22 cellular contexts compared by ENCODE assay signal in the genomic region with DNA sequence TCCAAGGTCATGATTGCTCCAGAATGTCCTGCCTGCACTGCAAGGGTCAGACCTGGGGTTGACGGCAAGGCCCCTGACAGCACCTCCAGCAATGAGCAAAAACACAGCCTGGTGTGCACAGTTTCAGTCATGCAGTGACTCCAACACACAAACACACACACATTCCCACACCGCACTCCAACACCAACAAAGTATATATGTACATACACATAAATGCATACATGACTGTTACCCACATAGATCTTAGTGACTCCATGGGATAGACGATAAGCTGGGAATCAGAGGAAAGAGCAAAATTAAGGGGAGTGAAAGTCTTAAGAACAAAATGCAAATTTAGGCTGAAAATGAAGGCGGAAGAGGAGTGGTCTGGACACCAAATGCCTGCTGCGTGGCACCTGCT.
DNase-seq lines count a peak whose midpoint lies in the region; ATAC-seq and TF ChIP-seq lines count a peak whose summit lies in the region.
"Had no signal": no experiment of that assay in that cellular context is flagged by ENCODE, and none has a peak within 500 bp of the region (broad histone marks: within the 10 kb centered on the region; RNA-seq: fewer than 3 reads in every experiment).

No MANE protein-coding gene starts in this region.

- TF ChIP-seq POLR2A in esophagus muscularis mucosa (IDR thresholded peaks at IDR 0.05; ENCODE audit: low read depth) (no peak), ovary (IDR thresholded peaks at IDR 0.05) (no peak)

- peak; percentile 74 for DNase-seq in esophagus muscularis mucosa (ENCODE audit: extremely low spot score)
- DNase-seq in osteoblast (ENCODE audit: insufficient read length, low spot score, missing footprints): peak; percentile 68
- DNase-seq in ovary: no peak
- DNase-seq: 8988T; BE2C; C1 segment of cervical spinal cord; CD4-positive, alpha-beta memory T cell; CD4-positive, alpha-beta T cell; CD8-positive, alpha-beta memory T cell; CD8-positive, alpha-beta T cell; COR-L47; DMS 273 treated with DMSO at 0.1 percent for 48 hours; DMS153; DMS79; DMS79 treated with DMSO at 0.1 percent for 48 hours had no signal

- no peaks in the 10 kb centered on the region for H3K36me3 ChIP-seq in esophagus muscularis mucosa
- no peaks in the 10 kb centered on the region for H3K36me3 ChIP-seq in osteoblast (ENCODE audit: insufficient read depth, low read length)
- H3K36me3 ChIP-seq in ovary: no peaks in the 10 kb centered on the region
- H3K36me3 ChIP-seq: BE2C; BLaER1; BLaER1 treated with 17β-estradiol and CSF1 and Interleukin-3, amounts not matched to agents 10 nM and 100 nM had no signal

- WGBS in esophagus muscularis mucosa: 84% methylated on average over 5 of the region's 5 CpGs
- WGBS in ovary, 3 donors: 87 to 90% (median 90%) methylated on average over 5 of the region's 5 CpGs

- no peak overlapping the region for H3K27ac ChIP-seq in esophagus muscularis mucosa (replicated peaks in 1 of 4)
- H3K27ac ChIP-seq in osteoblast (ENCODE audit: low read depth, low read length): no peak overlapping the region
- no peak overlapping the region for H3K27ac ChIP-seq in ovary
- H3K27ac ChIP-seq: 22Rv1; A549; BLaER1; BLaER1 treated with 17β-estradiol and CSF1 and Interleukin-3, amounts not matched to agents 10 nM and 100 nM; C4-2B had no signal

- no peaks in the 10 kb centered on the region for H4K20me1 ChIP-seq in osteoblast (ENCODE audit: insufficient read depth, low read length)
- H4K20me1 ChIP-seq: BLaER1 had no signal

- TF ChIP-seq EP300 in esophagus muscularis mucosa (IDR thresholded peaks at IDR 0.05) (no peak), ovary (IDR thresholded peaks at IDR 0.05) (no peak)

- no peak for TF ChIP-seq CTCF in esophagus muscularis mucosa (IDR thresholded peaks at IDR 0.05)
- no peak for TF ChIP-seq CTCF in osteoblast (IDR thresholded peaks at IDR 0.05; ENCODE audit: extremely low read depth, low read depth, low read length)
- TF ChIP-seq CTCF in ovary (IDR thresholded peaks at IDR 0.05): no peak

- no peak for ATAC-seq in HG03442 (IDR thresholded peaks at IDR 0.05; ENCODE audit: unreplicated experiment)
- ATAC-seq: A549; CD8-positive, alpha-beta T cell had no signal

- H3K4me3 ChIP-seq in esophagus muscularis mucosa: no peak overlapping the region
- no peak overlapping the region for H3K4me3 ChIP-seq in osteoblast (ENCODE audit: insufficient read depth, low read length)
- no peak overlapping the region for H3K4me3 ChIP-seq in ovary
- H3K4me3 ChIP-seq: A549; BLaER1; BLaER1 treated with 17β-estradiol and CSF1 and Interleukin-3, amounts not matched to agents 10 nM and 100 nM had no signal

- no peaks in the 10 kb centered on the region for H3K27me3 ChIP-seq in esophagus muscularis mucosa
- H3K27me3 ChIP-seq in osteoblast (ENCODE audit: insufficient read depth, low read length): no peaks in the 10 kb centered on the region
- H3K27me3 ChIP-seq in ovary: no peaks in the 10 kb centered on the region
- H3K27me3 ChIP-seq: BE2C; BLaER1; BLaER1 treated with 17β-estradiol and CSF1 and Interleukin-3, amounts not matched to agents 10 nM and 100 nM had no signal

- H3K9me3 ChIP-seq in esophagus muscularis mucosa: no peaks in the 10 kb centered on the region
- no peaks in the 10 kb centered on the region for H3K9me3 ChIP-seq in osteoblast (ENCODE audit: low read depth, low read length)
- H3K9me3 ChIP-seq in ovary: no peaks in the 10 kb centered on the region
- H3K9me3 ChIP-seq: A549; BE2C; BLaER1; BLaER1 treated with 17β-estradiol and CSF1 and Interleukin-3, amounts not matched to agents 10 nM and 100 nM; Caco-2 had no signal

- H2AFZ ChIP-seq in osteoblast (ENCODE audit: low read length): no peak overlapping the region

- H3K4me1 ChIP-seq in esophagus muscularis mucosa: no peaks in the 10 kb centered on the region
- no peaks in the 10 kb centered on the region for H3K4me1 ChIP-seq in osteoblast (ENCODE audit: insufficient read depth, low read length)
- no peaks in the 10 kb centered on the region for H3K4me1 ChIP-seq in ovary (ENCODE audit: insufficient read depth)
- H3K4me1 ChIP-seq: A549; BE2C; BLaER1; BLaER1 treated with 17β-estradiol and CSF1 and Interleukin-3, amounts not matched to agents 10 nM and 100 nM; Caco-2 had no signal

- intact Hi-C loops in esophagus muscularis mucosa (cut with DNase I): no loop called here
- intact Hi-C loops in ovary (cut with DNase I): no loop called here

- no peaks in the 10 kb centered on the region for H3K79me2 ChIP-seq in osteoblast (ENCODE audit: insufficient read depth, low read length)

- H3K4me2 ChIP-seq in osteoblast (ENCODE audit: insufficient read depth, low read length): no peak overlapping the region
- H3K4me2 ChIP-seq: A549; BLaER1; BLaER1 treated with 17β-estradiol and CSF1 and Interleukin-3, amounts not matched to agents 10 nM and 100 nM had no signal

Comparison
In these comparisons a context has a peak if more than half of its experiments do, and no peak if none do; other contexts are left out.
1. DNase-seq: peak in esophagus muscularis mucosa (single experiment) and osteoblast (single experiment); none in ovary (0 of 5).